In genomic region chr10:121510201-121510771, GRCh38 we compare ENCODE assay signal across 14 cellular contexts.
DNase-seq lines count a peak whose midpoint lies in the region; ATAC-seq and TF ChIP-seq lines count a peak whose summit lies in the region.
"Had no signal": no experiment of that assay in that cellular context is flagged by ENCODE, and none has a peak within 500 bp of the region (broad histone marks: within the 10 kb centered on the region; RNA-seq: fewer than 3 reads in every experiment).

No MANE protein-coding gene starts in this region.

- no peak overlapping the region for H3K4me3 Mint-ChIP-seq in T-helper 17 cell
- H3K4me3 Mint-ChIP-seq: CD8-positive, alpha-beta memory T cell; T-helper 1 cell treated with Interleukin-12 subunit alpha and Interleukin-12 subunit beta and Interleukin-4 antibody, amounts not matched to agents 30 μg/mL and 1 μg/mL, for 36 hours had no signal

- TF ChIP-seq CTCF in esophagus muscularis mucosa (IDR thresholded peaks at IDR 0.05) (no peak), left lung (IDR thresholded peaks at IDR 0.05) (no peak)

- intact Hi-C loops in esophagus muscularis mucosa (cut with DNase I) (no loop called here), left lung (cut with DNase I) (no loop called here), posterior vena cava (cut with DNase I) (no loop called here)

- WGBS in esophagus muscularis mucosa, result 66% methylated on average over 13 of the region's 14 CpGs

- TF ChIP-seq POLR2A in esophagus muscularis mucosa (IDR thresholded peaks at IDR 0.05; ENCODE audit: low read depth), result no peak

- no peaks in the 10 kb centered on the region for H3K9me3 ChIP-seq in SJCRH30 (replicated peaks)
- no peaks in the 10 kb centered on the region for H3K9me3 ChIP-seq in esophagus muscularis mucosa
- H3K9me3 ChIP-seq in left lung, result no peaks in the 10 kb centered on the region
- H3K9me3 ChIP-seq in T-helper 17 cell (ENCODE audit: control insufficient read depth, low read length, poor library complexity, severe bottlenecking), result no peaks in the 10 kb centered on the region

- peaks cover 4% of the 10 kb centered on the region for H3K27me3 Mint-ChIP-seq in T-helper 17 cell
- H3K27me3 Mint-ChIP-seq: CD8-positive, alpha-beta memory T cell had no signal

- ATAC-seq in left lung (no peak), T-helper 17 cell (no peak)

- H3K36me3 Mint-ChIP-seq in T-helper 17 cell (ENCODE audit: low read depth), result no peaks in the 10 kb centered on the region
- H3K36me3 Mint-ChIP-seq: CD8-positive, alpha-beta memory T cell had no signal

- H3K4me1 ChIP-seq in SJCRH30, result peaks cover 15% of the 10 kb centered on the region
- H3K4me1 ChIP-seq in esophagus muscularis mucosa, result peaks cover 0 to 13% (median 5%) of the 10 kb centered on the region in 4 donors
- no peaks in the 10 kb centered on the region for H3K4me1 ChIP-seq in left lung

- no peak overlapping the region for H3K27ac Mint-ChIP-seq in T-helper 17 cell
- H3K27ac Mint-ChIP-seq: CD8-positive, alpha-beta memory T cell; T-helper 1 cell treated with Interleukin-12 subunit alpha and Interleukin-12 subunit beta and Interleukin-4 antibody, amounts not matched to agents 30 μg/mL and 1 μg/mL, for 36 hours had no signal

- H3K4me3 ChIP-seq in SJCRH30 (peak overlapping the region; percentile 17), esophagus muscularis mucosa (no peak overlapping the region), left lung (no peak overlapping the region)

- H3K36me3 ChIP-seq in SJCRH30 (no peaks in the 10 kb centered on the region), esophagus muscularis mucosa (peaks cover 0 to 10% (median 0%) of the 10 kb centered on the region in 4 donors), left lung (no peaks in the 10 kb centered on the region)

- in situ Hi-C loops in KBM-7 (cut with MboI; ENCODE audit: low pct_unique_long_range_greater_than_20kb, low sequenced_read_pairs), result no loop called here

- no peaks in the 10 kb centered on the region for H3K4me1 Mint-ChIP-seq in T-helper 17 cell

- TF ChIP-seq EP300 in esophagus muscularis mucosa (IDR thresholded peaks at IDR 0.05), result peak; percentile 15

- DNase-seq in Daoy (ENCODE audit: low read depth) (peak; percentile 75), SJCRH30 (peak; percentile 92), esophagus muscularis mucosa (ENCODE audit: extremely low spot score) (no peak), pons (ENCODE audit: low spot score) (peak; percentile 29), left lung (no peak), T-helper 17 cell (no peak), KBM-7 (no peak), posterior vena cava (ENCODE audit: low spot score) (no peak)
- DNase-seq: activated CD4-positive, alpha-beta T cell treated with anti-CD3 and anti-CD28 coated beads for 1 hour; activated naive CD4-positive, alpha-beta T cell; CD8-positive, alpha-beta memory T cell; Karpas-422; NCI-H1417 treated with DMSO at 0.1 percent for 48 hours had no signal

- no peaks in the 10 kb centered on the region for H3K27me3 ChIP-seq in SJCRH30
- no peaks in the 10 kb centered on the region for H3K27me3 ChIP-seq in esophagus muscularis mucosa
- H3K27me3 ChIP-seq in left lung, result peaks cover 0 to 4% of the 10 kb centered on the region in 2 donors

- peak overlapping the region; percentile 81 for H3K27ac ChIP-seq in SJCRH30
- peak overlapping the region in 3 of 4 donors; percentile 13 to 42 (median 30) for H3K27ac ChIP-seq in esophagus muscularis mucosa (replicated peaks in 1 of 4)
- no peak overlapping the region for H3K27ac ChIP-seq in left lung

Comparison
In these comparisons a context has a peak if more than half of its experiments do, and no peak if none do; other contexts are left out.
1. DNase-seq: peak in Daoy (single experiment), SJCRH30 (2 of 2) and pons (single experiment); none in esophagus muscularis mucosa (single experiment), left lung (0 of 2), T-helper 17 cell (0 of 3), KBM-7 (single experiment) and posterior vena cava (single experiment).
2. H3K27ac ChIP-seq: peak in SJCRH30 (single experiment) and esophagus muscularis mucosa (3 of 4); none in left lung (0 of 2).